Comparison of ENCODE assay signal across 21 cellular contexts in the genomic region with DNA sequence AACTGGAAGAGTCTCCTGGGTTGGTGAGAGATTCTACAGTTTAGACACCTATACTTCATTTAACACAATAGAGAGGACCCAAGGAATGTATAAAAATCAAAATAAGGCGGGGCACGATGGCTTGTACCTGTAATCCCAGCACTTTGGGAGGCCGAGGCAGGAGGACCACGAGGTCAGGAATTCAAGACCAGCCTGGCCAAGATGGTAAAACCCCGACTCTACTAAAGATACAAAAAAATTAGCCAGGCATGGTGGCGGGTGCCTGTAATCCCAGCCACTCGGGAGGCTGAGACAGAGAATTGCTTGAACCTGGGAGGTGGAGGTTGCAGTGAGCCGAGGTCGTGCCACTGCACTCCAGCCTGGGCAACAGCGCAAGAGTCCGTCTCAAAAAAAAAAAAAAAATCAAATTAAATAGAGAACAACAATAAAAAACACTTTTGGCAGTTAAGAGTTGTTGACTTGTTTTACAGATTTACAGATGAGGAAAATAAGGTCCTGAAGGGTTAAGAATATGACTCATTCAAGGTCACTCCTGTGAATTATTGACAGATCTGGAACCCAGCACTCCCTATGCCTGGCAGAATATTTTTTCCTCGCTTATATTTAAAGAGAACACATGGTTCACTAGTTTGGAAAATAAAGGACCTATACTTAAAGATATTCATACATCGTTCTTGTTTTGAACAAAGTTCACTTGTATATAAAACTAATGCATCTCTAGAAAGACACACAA. TPM values are rescaled to one million over a fixed set of nuclear protein-coding genes. Genes with fewer than 3 reads are reported as not detected.
DNase-seq lines count a peak whose midpoint lies in the region; ATAC-seq and TF ChIP-seq lines count a peak whose summit lies in the region.
"Had no signal": no experiment of that assay in that cellular context is flagged by ENCODE, and none has a peak within 500 bp of the region (broad histone marks: within the 10 kb centered on the region; RNA-seq: fewer than 3 reads in every experiment).

No MANE protein-coding gene starts in this region.

- peak overlapping the region; percentile 78; the same call in 1 of the 2 replicates for H3K27ac ChIP-seq in ACC112 (ENCODE audit: low read depth, low read length)
- H3K27ac ChIP-seq in iPS-18a (ENCODE audit: low read length), result no peak overlapping the region
- H3K27ac ChIP-seq in osteoblast (ENCODE audit: low read depth, low read length), result peak overlapping the region; percentile 89
- H3K27ac ChIP-seq: SJCRH30, upper lobe of right lung had no signal

- H3K4me1 Mint-ChIP-seq in WTC11, result peaks cover 70% of the 10 kb centered on the region
- H3K4me1 Mint-ChIP-seq in activated naive CD4-positive, alpha-beta T cell treated with anti-CD3 and anti-CD28 coated beads, Interleukin-2, amount 10 ng/mL, durations not matched to agents 7 days and 5 days, result peaks cover 9% of the 10 kb centered on the region

- H3K9me3 ChIP-seq in iPS-18a (ENCODE audit: control insufficient read depth, low read depth, low read length) (no peaks in the 10 kb centered on the region), osteoblast (ENCODE audit: low read depth, low read length) (no peaks in the 10 kb centered on the region)
- H3K9me3 ChIP-seq: SJCRH30, spleen, upper lobe of right lung had no signal

- no peak overlapping the region for H3K9ac ChIP-seq in iPS-18a (ENCODE audit: low read length)

- peaks cover 17% of the 10 kb centered on the region for H4K20me1 ChIP-seq in osteoblast (ENCODE audit: insufficient read depth, low read length)

- CTCF ChIA-PET in WTC11 (lab: Charles Lee), result no interaction called here
- CTCF ChIA-PET in activated naive CD4-positive, alpha-beta T cell treated with anti-CD3 and anti-CD28 coated beads, Interleukin-2, amount 10 ng/mL, durations not matched to agents 7 days and 5 days (lab: Charles Lee), result no interaction called here

- POLR2A ChIA-PET in WTC11 (lab: Charles Lee), result no interaction called here

- H3K4me1 ChIP-seq in ACC112 (ENCODE audit: control insufficient read depth, insufficient read depth, low read length, unreplicated experiment), result peaks cover 38% of the 10 kb centered on the region
- peaks cover 38% of the 10 kb centered on the region for H3K4me1 ChIP-seq in iPS-18a (ENCODE audit: control insufficient read depth, low read depth, low read length)
- peaks cover 60% of the 10 kb centered on the region for H3K4me1 ChIP-seq in osteoblast (ENCODE audit: insufficient read depth, low read length)

- H3K4me2 ChIP-seq in osteoblast (ENCODE audit: insufficient read depth, low read length), result no peak overlapping the region

- no peaks in the 10 kb centered on the region for H3K27me3 Mint-ChIP-seq in WTC11 (ENCODE audit: low read depth)
- peaks cover 25% of the 10 kb centered on the region for H3K27me3 Mint-ChIP-seq in activated naive CD4-positive, alpha-beta T cell treated with anti-CD3 and anti-CD28 coated beads, Interleukin-2, amount 10 ng/mL, durations not matched to agents 7 days and 5 days

- H2AFZ ChIP-seq in ACC112 (ENCODE audit: low read length, unreplicated experiment), result no peak overlapping the region
- no peak overlapping the region for H2AFZ ChIP-seq in osteoblast (ENCODE audit: low read length)

- no peak overlapping the region for H3K4me3 Mint-ChIP-seq in WTC11
- H3K4me3 Mint-ChIP-seq in activated naive CD4-positive, alpha-beta T cell treated with anti-CD3 and anti-CD28 coated beads, Interleukin-2, amount 10 ng/mL, durations not matched to agents 7 days and 5 days, result no peak overlapping the region
- H3K4me3 Mint-ChIP-seq: activated T-cell treated with anti-CD3 and anti-CD28 coated beads, Interleukin-2, amount 50 U/mL, for 24 hours; CD14-positive monocyte; effector memory CD8-positive, alpha-beta T cell; stimulated activated effector memory CD8-positive, alpha-beta T cell treated with anti-CD3 and anti-CD28 coated beads, Interleukin-12 subunit alpha, Interleukin-12 subunit beta, amount 100 ng/mL, for 72 hours had no signal

- H3K27me3 ChIP-seq in ACC112 (ENCODE audit: insufficient read depth, low read length) (no peaks in the 10 kb centered on the region), iPS-18a (ENCODE audit: control insufficient read depth, insufficient read depth, low read length) (no peaks in the 10 kb centered on the region), osteoblast (ENCODE audit: insufficient read depth, low read length) (no peaks in the 10 kb centered on the region)
- H3K27me3 ChIP-seq: foreskin keratinocyte, SJCRH30 had no signal

- H3K79me2 ChIP-seq in ACC112 (ENCODE audit: control insufficient read depth, insufficient read depth, low read length, unreplicated experiment) (peaks cover 5% of the 10 kb centered on the region), osteoblast (ENCODE audit: insufficient read depth, low read length) (peaks cover 88% of the 10 kb centered on the region)

- H3K36me3 ChIP-seq in ACC112 (ENCODE audit: insufficient read depth, low read length) (no peaks in the 10 kb centered on the region), iPS-18a (ENCODE audit: control insufficient read depth, low read depth, low read length) (no peaks in the 10 kb centered on the region), osteoblast (ENCODE audit: insufficient read depth, low read length) (no peaks in the 10 kb centered on the region)
- H3K36me3 ChIP-seq: SJCRH30, spleen, upper lobe of right lung had no signal

- no peak for TF ChIP-seq CTCF in WTC11 (IDR thresholded peaks at IDR 0.05)
- no peak for TF ChIP-seq CTCF in osteoblast (IDR thresholded peaks at IDR 0.05; ENCODE audit: extremely low read depth, low read depth, low read length)

- DNase-seq in WTC11 (ENCODE audit: low spot score) (no peak), osteoblast (ENCODE audit: insufficient read length, low spot score, missing footprints) (no peak), NCI-H1105 (lab: John Stamatoyannopoulos, UW) (no peak), T1000 (lab: John Stamatoyannopoulos, UW) (no peak)
- DNase-seq in activated naive CD4-positive, alpha-beta T cell treated with anti-CD3 and anti-CD28 coated beads, Interleukin-2, amount 10 ng/mL, durations not matched to agents 7 days and 5 days, result no peak
- DNase-seq: activated CD4-positive, alpha-beta T cell treated with anti-CD3 and anti-CD28 coated beads for 48 hours; activated T-cell treated with anti-CD3 and anti-CD28 coated beads, Interleukin-2, amount 50 U/mL, for 24 hours; effector memory CD8-positive, alpha-beta T cell; H9; NCI-H1694 treated with DMSO at 0.1 percent for 48 hours; NCI-H345; occipital lobe; SJCRH30; spleen; upper lobe of right lung had no signal

- peak overlapping the region; percentile 73 for H3K27ac Mint-ChIP-seq in WTC11
- no peak overlapping the region for H3K27ac Mint-ChIP-seq in activated naive CD4-positive, alpha-beta T cell treated with anti-CD3 and anti-CD28 coated beads, Interleukin-2, amount 10 ng/mL, durations not matched to agents 7 days and 5 days
- H3K27ac Mint-ChIP-seq: activated T-cell treated with anti-CD3 and anti-CD28 coated beads, Interleukin-2, amount 50 U/mL, for 24 hours; stimulated activated effector memory CD8-positive, alpha-beta T cell treated with anti-CD3 and anti-CD28 coated beads, Interleukin-12 subunit alpha, Interleukin-12 subunit beta, amount 100 ng/mL, for 72 hours had no signal

- no peak overlapping the region for H3K4me3 ChIP-seq in ACC112 (ENCODE audit: low read depth, low read length)
- peak overlapping the region; percentile 76 for H3K4me3 ChIP-seq in iPS-18a (ENCODE audit: low read length)
- H3K4me3 ChIP-seq in osteoblast (ENCODE audit: insufficient read depth, low read length), result no peak overlapping the region
- H3K4me3 ChIP-seq: SJCRH30, upper lobe of right lung had no signal

- no peak for ATAC-seq in WTC11
- no peak for ATAC-seq in GM18520 (IDR thresholded peaks at IDR 0.05; ENCODE audit: unreplicated experiment)
- ATAC-seq: effector memory CD8-positive, alpha-beta T cell; stimulated activated effector memory CD8-positive, alpha-beta T cell treated with anti-CD3 and anti-CD28 coated beads, Interleukin-12 subunit alpha, Interleukin-12 subunit beta, amount 100 ng/mL, for 72 hours; upper lobe of right lung had no signal

- H3K9me3 Mint-ChIP-seq in WTC11, result no peaks in the 10 kb centered on the region
- H3K9me3 Mint-ChIP-seq in activated naive CD4-positive, alpha-beta T cell treated with anti-CD3 and anti-CD28 coated beads, Interleukin-2, amount 10 ng/mL, durations not matched to agents 7 days and 5 days, result no peaks in the 10 kb centered on the region
- H3K9me3 Mint-ChIP-seq: activated T-cell treated with anti-CD3 and anti-CD28 coated beads, Interleukin-2, amount 50 U/mL, for 24 hours; CD14-positive monocyte; effector memory CD8-positive, alpha-beta T cell; stimulated activated effector memory CD8-positive, alpha-beta T cell treated with anti-CD3 and anti-CD28 coated beads, Interleukin-12 subunit alpha, Interleukin-12 subunit beta, amount 100 ng/mL, for 72 hours had no signal

- peaks cover 8% of the 10 kb centered on the region for H3K36me3 Mint-ChIP-seq in WTC11
- no peaks in the 10 kb centered on the region for H3K36me3 Mint-ChIP-seq in activated naive CD4-positive, alpha-beta T cell treated with anti-CD3 and anti-CD28 coated beads, Interleukin-2, amount 10 ng/mL, durations not matched to agents 7 days and 5 days
- H3K36me3 Mint-ChIP-seq: stimulated activated effector memory CD8-positive, alpha-beta T cell treated with anti-CD3 and anti-CD28 coated beads, Interleukin-12 subunit alpha, Interleukin-12 subunit beta, amount 100 ng/mL, for 72 hours had no signal

TF ChIP-seq in WTC11, 78 proteins besides CTCF, POLR2A, EP300 and RAD21 (continues in another document):
- TF ChIP-seq NR3C1 (CRISPR knock-in tag; conservative IDR thresholded peaks at IDR 0.05; ENCODE audit: low read depth), result no peak
- TF ChIP-seq OVOL2 (CRISPR knock-in tag; IDR thresholded peaks at IDR 0.05; ENCODE audit: borderline replicate concordance), result no peak
- TF ChIP-seq FOXP1 (CRISPR knock-in tag; IDR thresholded peaks at IDR 0.05; ENCODE audit: borderline replicate concordance), result no peak
- TF ChIP-seq MYBL2 (CRISPR knock-in tag; IDR thresholded peaks at IDR 0.05), result no peak
- TF ChIP-seq, protein P1, sequence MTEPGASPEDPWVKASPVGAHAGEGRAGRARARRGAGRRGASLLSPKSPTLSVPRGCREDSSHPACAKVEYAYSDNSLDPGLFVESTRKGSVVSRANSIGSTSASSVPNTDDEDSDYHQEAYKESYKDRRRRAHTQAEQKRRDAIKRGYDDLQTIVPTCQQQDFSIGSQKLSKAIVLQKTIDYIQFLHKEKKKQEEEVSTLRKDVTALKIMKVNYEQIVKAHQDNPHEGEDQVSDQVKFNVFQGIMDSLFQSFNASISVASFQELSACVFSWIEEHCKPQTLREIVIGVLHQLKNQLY (CRISPR knock-in tag; IDR thresholded peaks at IDR 0.05), result no peak
- no peak for TF ChIP-seq ZNF671 (CRISPR knock-in tag; IDR thresholded peaks at IDR 0.05)
- TF ChIP-seq SP1 (CRISPR knock-in tag; conservative IDR thresholded peaks at IDR 0.05), result no peak

RNA-seq across cellular contexts. Expression of a gene that starts 5.2 kb away (rescaled TPM):
- total RNA-seq in WTC11 (2021) (47.8 to 53.8 TPM (median 51.1 TPM) in 3 replicates), osteoblast (56.1 and 96.9 TPM in 2 replicates)

RNA-seq across cellular contexts. Expression of a gene that starts 39.2 kb away (rescaled TPM):
- total RNA-seq in WTC11 (2021) (38.5 to 41.5 TPM (median 39.4 TPM) in 3 replicates), osteoblast (61.0 and 69.5 TPM in 2 replicates)
